In the genomic region with DNA sequence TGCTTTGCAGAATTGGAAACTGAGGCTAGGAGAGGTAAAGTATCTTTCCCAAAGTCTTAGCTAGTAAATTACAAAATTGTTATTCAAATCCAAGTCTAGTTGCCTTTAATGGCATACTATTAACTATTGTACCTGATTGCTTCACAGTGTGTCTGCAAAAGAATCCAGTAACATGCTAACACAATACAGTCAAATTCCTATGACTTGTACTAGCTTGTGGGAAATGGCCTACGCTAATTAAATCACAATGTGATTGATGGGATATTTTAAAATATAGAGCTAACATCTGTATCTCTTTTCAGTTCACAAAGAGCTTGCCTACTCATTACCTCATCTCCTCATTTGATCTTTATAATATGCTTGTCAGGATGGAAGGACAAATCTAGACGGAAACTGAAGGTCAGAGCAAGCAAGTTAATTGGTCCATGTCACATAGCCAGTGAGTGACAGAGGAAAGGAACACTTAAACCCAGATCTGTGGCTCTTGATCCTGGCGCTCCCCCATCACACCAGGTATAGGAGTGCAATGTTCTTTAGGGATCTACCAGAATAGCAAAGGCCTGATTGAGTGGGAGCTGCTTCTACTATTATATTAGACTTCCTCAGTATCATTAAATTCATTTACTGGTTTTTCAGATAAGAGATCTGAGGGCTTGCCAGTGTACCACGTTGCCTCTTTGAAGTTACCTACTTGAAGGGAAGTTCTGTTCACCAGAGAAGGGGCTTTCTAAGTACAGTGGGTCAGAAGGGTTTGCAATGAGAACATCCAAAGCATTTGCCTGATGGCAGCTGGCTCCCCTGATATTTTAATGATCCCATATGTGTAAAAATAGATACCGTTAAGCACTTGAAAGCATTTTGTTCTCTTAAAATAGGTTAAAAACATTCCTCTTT, we compare ENCODE assay signal across 21 cellular contexts.
"Had no signal": no experiment of that assay in that cellular context is flagged by ENCODE, and none has a peak within 500 bp of the region (broad histone marks: within the 10 kb centered on the region; RNA-seq: fewer than 3 reads in every experiment).

No MANE protein-coding gene starts in this region.

- H3K4me3 ChIP-seq: body of pancreas, dorsolateral prefrontal cortex, heart left ventricle, left ventricle myocardium inferior, right atrium auricular region, tibial nerve had no signal

- DNase-seq: activated CD4-positive, alpha-beta memory T cell treated with anti-CD3 and anti-CD28 coated beads for 36 hours; activated CD4-positive, CD25-positive, alpha-beta regulatory T cell treated with anti-CD3 and anti-CD28 coated beads, Interleukin-2, amount 50 U/mL, for 72 hours; activated effector memory CD4-positive, alpha-beta T cell treated with anti-CD3 and anti-CD28 coated beads, Interleukin-2, amount 50 U/mL, for 16 hours; activated T-cell treated with anti-CD3 and anti-CD28 coated beads, Interleukin-2, amount 50 U/mL, for 4 hours; amniotic stem cell; body of pancreas; cerebellar nuclear complex; dorsolateral prefrontal cortex; foreskin melanocyte; heart left ventricle; kidney; left ventricle myocardium inferior; mesenchymal stem cell; SW 1271 had no signal

- H3K27me3 ChIP-seq: body of pancreas, dorsolateral prefrontal cortex, heart left ventricle, neutrophil, right atrium auricular region, tibial nerve had no signal

- H3K27ac Mint-ChIP-seq: activated CD4-positive, alpha-beta memory T cell treated with anti-CD3 and anti-CD28 coated beads for 36 hours; stimulated activated effector memory CD8-positive, alpha-beta T cell treated with anti-CD3 and anti-CD28 coated beads, Interleukin-12 subunit alpha, Interleukin-12 subunit beta, amount 100 ng/mL, for 72 hours; T-helper 2 cell treated with Interferon-gamma antibody and Interleukin-4, amounts not matched to agents 5 μg/mL and 100 μg/mL, for 36 hours had no signal

- FAIRE-seq: endometrium, kidney had no signal

- H3K36me3 ChIP-seq: heart left ventricle, left ventricle myocardium inferior, neutrophil, right atrium auricular region, tibial nerve had no signal

- H3K27ac ChIP-seq: body of pancreas, dorsolateral prefrontal cortex, heart left ventricle, left ventricle myocardium inferior, right atrium auricular region, tibial nerve had no signal

- H3K4me3 Mint-ChIP-seq: activated CD4-positive, alpha-beta memory T cell treated with anti-CD3 and anti-CD28 coated beads for 36 hours; activated T-cell treated with anti-CD3 and anti-CD28 coated beads, Interleukin-2, amount 50 U/mL, for 4 hours; stimulated activated effector memory CD8-positive, alpha-beta T cell treated with anti-CD3 and anti-CD28 coated beads, Interleukin-12 subunit alpha, Interleukin-12 subunit beta, amount 100 ng/mL, for 72 hours; T-helper 2 cell treated with Interferon-gamma antibody and Interleukin-4, amounts not matched to agents 5 μg/mL and 100 μg/mL, for 36 hours had no signal

- H3K36me3 Mint-ChIP-seq: activated CD4-positive, alpha-beta memory T cell treated with anti-CD3 and anti-CD28 coated beads for 36 hours; activated naive CD4-positive, alpha-beta T cell treated with anti-CD3 and anti-CD28 coated beads, Interleukin-2, amount 50 U/mL, for 72 hours; stimulated activated effector memory CD8-positive, alpha-beta T cell treated with anti-CD3 and anti-CD28 coated beads, Interleukin-12 subunit alpha, Interleukin-12 subunit beta, amount 100 ng/mL, for 72 hours had no signal

- H3K9me3 ChIP-seq: body of pancreas, left ventricle myocardium inferior, neutrophil, right atrium auricular region, tibial nerve had no signal

- H3K9me3 Mint-ChIP-seq: activated CD4-positive, alpha-beta memory T cell treated with anti-CD3 and anti-CD28 coated beads for 36 hours; activated T-cell treated with anti-CD3 and anti-CD28 coated beads, Interleukin-2, amount 50 U/mL, for 4 hours; stimulated activated effector memory CD8-positive, alpha-beta T cell treated with anti-CD3 and anti-CD28 coated beads, Interleukin-12 subunit alpha, Interleukin-12 subunit beta, amount 100 ng/mL, for 72 hours had no signal

- H3K27me3 Mint-ChIP-seq: activated CD4-positive, alpha-beta memory T cell treated with anti-CD3 and anti-CD28 coated beads for 36 hours had no signal

- H3K4me1 ChIP-seq: body of pancreas, tibial nerve had no signal
